In genomic region chr5:38193015-38193581, GRCh38 we compare ENCODE assay signal across 1 cellular context.
TF ChIP-seq lines count a peak whose summit lies in the region.

No MANE protein-coding gene starts in this region.

TF ChIP-seq in HepG2, 621 proteins besides CTCF, POLR2A, EP300 and RAD21 (continued from another document and continues in another):
- TF ChIP-seq SAP130 (CRISPR knock-in tag; IDR thresholded peaks at IDR 0.05; ENCODE audit: low read depth) (0 out of 2 replicates have a peak, but pooled peaks have one; percentile 18), MAZ (IDR thresholded peaks at IDR 0.05; ENCODE audit: borderline replicate concordance, low read depth, low read length) (no peak), MAZ (CRISPR knock-in tag; IDR thresholded peaks at IDR 0.05; ENCODE audit: low read depth) (no peak), ZNF619 (CRISPR knock-in tag; IDR thresholded peaks at IDR 0.05) (no peak), ZNF430 (CRISPR knock-in tag; IDR thresholded peaks at IDR 0.05) (no peak), ZFYVE20 (CRISPR knock-in tag; IDR thresholded peaks at IDR 0.05; ENCODE audit: borderline replicate concordance, low read depth) (no peak), SMARCE1 (IDR thresholded peaks at IDR 0.05; ENCODE audit: borderline replicate concordance) (no peak), NR2F6 (IDR thresholded peaks at IDR 0.05) (no peak), NR2F6 (CRISPR knock-in tag; IDR thresholded peaks at IDR 0.05) (no peak), ZNF383 (CRISPR knock-in tag; IDR thresholded peaks at IDR 0.05; ENCODE audit: borderline replicate concordance) (no peak), CCDC6 (CRISPR knock-in tag; IDR thresholded peaks at IDR 0.05) (no peak), ZFP62 (CRISPR knock-in tag; IDR thresholded peaks at IDR 0.05) (no peak), LRRFIP1 (CRISPR knock-in tag; conservative IDR thresholded peaks at IDR 0.05) (no peak), RBM39 (IDR thresholded peaks at IDR 0.05; ENCODE audit: low read depth, low read length, poor library complexity, severe bottlenecking) (no peak), TCF7L2 (IDR thresholded peaks at IDR 0.05; ENCODE audit: low read depth, low read length) (no peak), ZNF7 (CRISPR knock-in tag; IDR thresholded peaks at IDR 0.05) (no peak), THAP7 (CRISPR knock-in tag; IDR thresholded peaks at IDR 0.05) (no peak), DPF2 (CRISPR knock-in tag; IDR thresholded peaks at IDR 0.05; ENCODE audit: borderline replicate concordance, low read depth) (no peak), ZNF792 (CRISPR knock-in tag; IDR thresholded peaks at IDR 0.05) (peak; percentile 60; the same call in 1 of the 2 replicates), ZNF576 (CRISPR knock-in tag; IDR thresholded peaks at IDR 0.05) (no peak), ELF1 (CRISPR knock-in tag; IDR thresholded peaks at IDR 0.05) (no peak), BCLAF1 (IDR thresholded peaks at IDR 0.05) (no peak), CEBPZ (IDR thresholded peaks at IDR 0.05; ENCODE audit: low read length) (no peak), ZNF274 (CRISPR knock-in tag; IDR thresholded peaks at IDR 0.05) (no peak), ZNF567 (CRISPR knock-in tag; IDR thresholded peaks at IDR 0.05; ENCODE audit: borderline replicate concordance) (no peak), FOXP4 (CRISPR knock-in tag; IDR thresholded peaks at IDR 0.05) (0 out of 2 replicates have a peak, but pooled peaks have one; percentile 23), BHLHE40 (IDR thresholded peaks at IDR 0.05; ENCODE audit: low read length) (no peak), CEBPG (CRISPR knock-in tag; IDR thresholded peaks at IDR 0.05) (no peak), ZBTB42 (CRISPR knock-in tag; IDR thresholded peaks at IDR 0.05) (no peak), GLMP (CRISPR knock-in tag; IDR thresholded peaks at IDR 0.05; ENCODE audit: borderline replicate concordance) (no peak), ZNF441 (CRISPR knock-in tag; IDR thresholded peaks at IDR 0.05; ENCODE audit: borderline replicate concordance) (no peak), ZBTB39 (CRISPR knock-in tag; IDR thresholded peaks at IDR 0.05) (no peak), SATB2 (CRISPR knock-in tag; IDR thresholded peaks at IDR 0.05) (no peak), JDP2 (CRISPR knock-in tag; IDR thresholded peaks at IDR 0.05; ENCODE audit: borderline replicate concordance) (no peak), HNF4G (IDR thresholded peaks at IDR 0.05; ENCODE audit: borderline replicate concordance, low read depth, low read length) (no peak), HNF4G (CRISPR knock-in tag; IDR thresholded peaks at IDR 0.05; ENCODE audit: borderline replicate concordance, low read depth) (no peak), POGZ (CRISPR knock-in tag; IDR thresholded peaks at IDR 0.05) (no peak), GFI1 (CRISPR knock-in tag; IDR thresholded peaks at IDR 0.05; ENCODE audit: borderline replicate concordance) (no peak), GABPA (IDR thresholded peaks at IDR 0.05; ENCODE audit: low read depth, low read length) (no peak), GABPA (CRISPR knock-in tag; IDR thresholded peaks at IDR 0.05; ENCODE audit: low read depth) (no peak), ZNF570 (CRISPR knock-in tag; IDR thresholded peaks at IDR 0.05; ENCODE audit: borderline replicate concordance) (no peak), ZNF605 (CRISPR knock-in tag; IDR thresholded peaks at IDR 0.05) (no peak), ZNF883 (CRISPR knock-in tag; IDR thresholded peaks at IDR 0.05; ENCODE audit: not compliant biosample characterization) (no peak), ZNF597 (CRISPR knock-in tag; IDR thresholded peaks at IDR 0.05) (no peak)
